8 cellular contexts compared by ENCODE assay signal in genomic region chr3:181712505-181713299, GRCh38. TPM values are rescaled to one million over a fixed set of nuclear protein-coding genes. Genes with fewer than 3 reads are reported as not detected.
A peak's percentile ranks its signal among the peaks of the same experiment; 100 is the strongest.
DNase-seq lines count a peak whose midpoint lies in the region; ATAC-seq, FAIRE-seq and TF ChIP-seq lines count a peak whose summit lies in the region.

No MANE protein-coding gene starts in this region.

- peak overlapping the region; percentile 60 for H2AFZ ChIP-seq in endothelial cell of umbilical vein (ENCODE audit: low read depth, low read length)

- no peaks in the 10 kb centered on the region for H4K20me1 ChIP-seq in endothelial cell of umbilical vein (replicated peaks; ENCODE audit: control insufficient read depth, extremely low read depth, insufficient read depth, low read length)

- no peak overlapping the region for H3K9ac ChIP-seq in endothelial cell of umbilical vein (replicated peaks; ENCODE audit: extremely low read depth, insufficient read depth, low read length)

- no peaks in the 10 kb centered on the region for H3K79me2 ChIP-seq in endothelial cell of umbilical vein (ENCODE audit: control insufficient read depth, insufficient read depth, low read length)

- CTCF ChIA-PET in endothelial cell of umbilical vein (lab: Charles Lee) = interaction anchor here (1.6 to 3.6 kb wide), 4 partner anchors 11 to 971 kb away, joined by 4 to 23 read pairs (median 8); no protein-coding TSS in a partner anchor
- CTCF ChIA-PET in HEK293T (lab: Yijun Ruan, JAX) = interaction anchor here (0.7 kb wide), 1 partner anchor 11 kb away, joined by 4 read pairs; no protein-coding TSS in a partner anchor

- peak overlapping the region; percentile 13 for H3K4me2 ChIP-seq in endothelial cell of umbilical vein (ENCODE audit: insufficient read depth, low read length)

- POLR2A ChIA-PET in endothelial cell of umbilical vein (lab: Charles Lee) (no interaction called here), HEK293T (lab: Yijun Ruan, JAX) (interaction anchor here (0.8 kb wide), 1 partner anchor 392 kb away, joined by 3 read pairs; no protein-coding TSS in a partner anchor)

- peaks cover 9% of the 10 kb centered on the region for H3K36me3 Mint-ChIP-seq in progenitor cell of endocrine pancreas (ENCODE audit: insufficient read depth)

- dilution Hi-C loops in endothelial cell of umbilical vein (cut with MboI; ENCODE audit: extremely low pct_ligation_motif_present, low sequenced_read_pairs) = no loop called here

- TF ChIP-seq CTCF in endothelial cell of umbilical vein (IDR thresholded peaks at IDR 0.05; ENCODE audit: extremely low read depth in 1 of 2, insufficient read depth in 1 of 2, low read depth in 1 of 2, low read length in 2 of 2) = no peak
- TF ChIP-seq CTCF in progenitor cell of endocrine pancreas (IDR thresholded peaks at IDR 0.05; ENCODE audit: unreplicated experiment) = no peak

- DNase-seq in NCI-H69 (lab: John Stamatoyannopoulos, UW) (peak; percentile 83), endothelial cell of umbilical vein (ENCODE audit: low read depth, low spot score) (peak; percentile 24), progenitor cell of endocrine pancreas (ENCODE audit: low spot score, unreplicated experiment) (no peak), HEK293T (ENCODE audit: extremely low spot score) (no peak), NCI-H1694 (lab: John Stamatoyannopoulos, UW) (no peak), HuH-7.5 (ENCODE audit: low spot score) (no peak)

- no peaks in the 10 kb centered on the region for H3K9me3 Mint-ChIP-seq in progenitor cell of endocrine pancreas (ENCODE audit: low read depth)

- H3K9me1 ChIP-seq in endothelial cell of umbilical vein (replicated peaks; ENCODE audit: control insufficient read depth, extremely low read depth, insufficient read depth, low read length) = no peaks in the 10 kb centered on the region

- intact Hi-C loops in endothelial cell of umbilical vein (cut with micrococcal nuclease) = loop anchor here (10.0 kb wide), 1 partner anchor 728 kb away; the partner anchor contains the start of gene DNAJC19

- peak overlapping the region; percentile 97 for H3K27ac Mint-ChIP-seq in progenitor cell of endocrine pancreas

- H3K4me3 ChIP-seq in GM08714 (ENCODE audit: low read length) = peak overlapping the region; percentile 32
- peak overlapping the region; percentile 14 to 38 (median 32) for H3K4me3 ChIP-seq in endothelial cell of umbilical vein (replicated peaks in 1 of 3; ENCODE audit: insufficient read depth in 1 of 3, low read depth in 1 of 3, low read length in 3 of 3)

- H3K4me1 Mint-ChIP-seq in progenitor cell of endocrine pancreas (ENCODE audit: low read depth) = peaks cover 23% of the 10 kb centered on the region

- ATAC-seq in HG02884 (IDR thresholded peaks at IDR 0.05; ENCODE audit: unreplicated experiment) = no peak

- FAIRE-seq in endothelial cell of umbilical vein (lab: Jason Lieb, UNC) = no peak

- no peaks in the 10 kb centered on the region for H3K36me3 ChIP-seq in endothelial cell of umbilical vein (ENCODE audit: control insufficient read depth in 2 of 2, extremely low read depth in 1 of 2, insufficient read depth in 2 of 2, low read length in 2 of 2)

- no peaks in the 10 kb centered on the region for H3K9me3 ChIP-seq in endothelial cell of umbilical vein (replicated peaks; ENCODE audit: control insufficient read depth, insufficient read depth, low read length)

- H3K27me3 ChIP-seq in endothelial cell of umbilical vein (ENCODE audit: control insufficient read depth in 2 of 2, insufficient read depth in 2 of 2, low read length in 2 of 2) = peaks cover 13 to 14% of the 10 kb centered on the region in 2 experiments

- H3K27ac ChIP-seq in endothelial cell of umbilical vein (ENCODE audit: insufficient read depth, low read depth, low read length) = no peak overlapping the region

- TF ChIP-seq POLR2A in endothelial cell of umbilical vein (IDR thresholded peaks at IDR 0.05; ENCODE audit: low read depth, low read length) = no peak

- peak overlapping the region; percentile 93 for H3K4me3 Mint-ChIP-seq in progenitor cell of endocrine pancreas (ENCODE audit: low read depth)

- H3K27me3 Mint-ChIP-seq in progenitor cell of endocrine pancreas = peaks cover 48% of the 10 kb centered on the region

- H3K4me1 ChIP-seq in endothelial cell of umbilical vein (ENCODE audit: control insufficient read depth, extremely low read depth, insufficient read depth, low read length) = no peaks in the 10 kb centered on the region

- BruUV-seq in endothelial cell of umbilical vein (replicated peaks; lab: Mats Ljungman, UMichigan) = no TSS peak

TF ChIP-seq in endothelial cell of umbilical vein, 7 proteins besides CTCF, POLR2A, EP300 and RAD21:
- TF ChIP-seq GATA2 (IDR thresholded peaks at IDR 0.05; ENCODE audit: insufficient read depth, insufficient read length, low read depth, low read length) (no peak), EZH2 (IDR thresholded peaks at IDR 0.05; ENCODE audit: borderline replicate concordance, low read depth, low read length, severe bottlenecking) (peak; percentile 85), POLR2AphosphoS5 (IDR thresholded peaks at IDR 0.05; ENCODE audit: insufficient read depth, low read depth, low read length) (no peak), MAX (IDR thresholded peaks at IDR 0.05; ENCODE audit: insufficient read depth, insufficient read length) (no peak)

TF ChIP-seq in HEK293T, 16 proteins besides CTCF, POLR2A, EP300 and RAD21:
- TF ChIP-seq LEF1 (IDR thresholded peaks at IDR 0.05; ENCODE audit: borderline replicate concordance) (no peak), PKNOX1 (IDR thresholded peaks at IDR 0.05) (no peak), NFRKB (IDR thresholded peaks at IDR 0.05) (no peak), ARNT (IDR thresholded peaks at IDR 0.05) (no peak), FOXM1 (IDR thresholded peaks at IDR 0.05; ENCODE audit: borderline replicate concordance) (no peak)

RNA-seq across cellular contexts. Expression of gene SOX2, which starts 1.0 kb away (rescaled TPM):
- total RNA-seq in endothelial cell of umbilical vein (0.13 TPM in 1 of 2 replicates, not detected in the other), progenitor cell of endocrine pancreas (55.0 and 72.0 TPM in 2 replicates)
- polyA plus RNA-seq in endothelial cell of umbilical vein = 0.23 and 0.25 TPM in 2 replicates
- polyA plus RNA-seq in endothelial cell of umbilical vein (2011; cell fraction: cytosol; rRNA removed) = 0.10 TPM in 2 replicates
- 0.11 and 0.46 TPM in 2 replicates for polyA plus RNA-seq in endothelial cell of umbilical vein (2011; cell fraction: nucleus; rRNA removed)
- polyA plus RNA-seq in endothelial cell of umbilical vein (2012) = 0.10 and 0.56 TPM in 2 replicates
- polyA minus RNA-seq in endothelial cell of umbilical vein = 0.15 TPM in 1 of 2 replicates, not detected in the other
- polyA minus RNA-seq in endothelial cell of umbilical vein (2011; cell fraction: cytosol; rRNA and poly(A)+ RNA removed) = not detected
- 0.14 and 0.34 TPM in 2 replicates for polyA minus RNA-seq in endothelial cell of umbilical vein (2011; cell fraction: nucleus; rRNA and poly(A)+ RNA removed)

Comparison
In these comparisons a context has a peak if more than half of its experiments do, and no peak if none do; other contexts are left out.
1. DNase-seq: peak in NCI-H69 (single experiment) and endothelial cell of umbilical vein (single experiment); none in progenitor cell of endocrine pancreas (single experiment), HEK293T (single experiment), NCI-H1694 (single experiment) and HuH-7.5 (single experiment).
2. RNA of gene SOX2, which starts 1.0 kb away (total RNA-seq): 55.0 to 72.0 TPM in progenitor cell of endocrine pancreas; 0.13 TPM in endothelial cell of umbilical vein; every median in the first group is over 10 times any median in the second.